ENCODE assay signal across 10 cellular contexts in the genomic region with DNA sequence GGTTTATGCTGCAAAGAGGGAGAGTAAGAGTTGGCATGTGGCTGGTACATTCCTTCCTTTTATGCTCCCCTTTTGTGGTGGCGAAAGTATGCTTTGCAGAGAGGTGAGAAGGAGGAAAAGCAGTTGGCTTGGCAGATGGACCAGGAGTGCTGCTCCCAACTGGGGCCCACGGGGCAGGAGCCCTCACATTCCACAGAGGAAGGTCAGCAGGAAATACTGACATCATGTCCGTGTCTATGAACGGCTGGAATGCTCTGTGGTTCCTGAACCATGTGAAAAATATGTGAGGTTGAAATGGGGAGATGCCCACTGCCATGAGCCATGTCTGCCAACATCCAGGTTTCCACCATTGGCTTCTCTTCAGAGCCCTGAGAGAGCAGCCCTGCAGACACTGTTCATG. TPM values are rescaled to one million over a fixed set of nuclear protein-coding genes. Genes with fewer than 3 reads are reported as not detected.
DNase-seq lines count a peak whose midpoint lies in the region; ATAC-seq and TF ChIP-seq lines count a peak whose summit lies in the region.
"Had no signal": no experiment of that assay in that cellular context is flagged by ENCODE, and none has a peak within 500 bp of the region (broad histone marks: within the 10 kb centered on the region; RNA-seq: fewer than 3 reads in every experiment).

No MANE protein-coding gene starts in this region.

- H3K4me3 Mint-ChIP-seq in activated CD4-positive, alpha-beta T cell treated with anti-CD3 and anti-CD28 coated beads, Interleukin-2, amount 10 ng/mL, durations not matched to agents 24 days and 14 days, result no peak overlapping the region
- H3K4me3 Mint-ChIP-seq in activated T-cell treated with anti-CD3 and anti-CD28 coated beads, Interleukin-2, amount 50 U/mL, for 72 hours, result no peak overlapping the region
- H3K4me3 Mint-ChIP-seq: stimulated activated naive CD8-positive, alpha-beta T cell treated with anti-CD3 and anti-CD28 coated beads, Interleukin-15, Interleukin-2, amounts not matched to agents 100 ng/mL and 50 ng/mL, for 24 hours had no signal

- no peak overlapping the region for H3K27ac Mint-ChIP-seq in activated CD4-positive, alpha-beta T cell treated with anti-CD3 and anti-CD28 coated beads, Interleukin-2, amount 10 ng/mL, durations not matched to agents 24 days and 14 days
- H3K27ac Mint-ChIP-seq in activated T-cell treated with anti-CD3 and anti-CD28 coated beads, Interleukin-2, amount 50 U/mL, for 72 hours, result no peak overlapping the region
- H3K27ac Mint-ChIP-seq: stimulated activated naive CD8-positive, alpha-beta T cell treated with anti-CD3 and anti-CD28 coated beads, Interleukin-15, Interleukin-2, amounts not matched to agents 100 ng/mL and 50 ng/mL, for 24 hours had no signal

- no peaks in the 10 kb centered on the region for H4K20me1 ChIP-seq in hepatocyte (ENCODE audit: insufficient read depth, poor library complexity, severe bottlenecking)

- intact Hi-C loops in activated CD4-positive, alpha-beta T cell treated with anti-CD3 and anti-CD28 coated beads, Interleukin-2, amount 10 ng/mL, durations not matched to agents 24 days and 14 days (cut with micrococcal nuclease), result no loop called here
- intact Hi-C loops in left cardiac atrium (cut with DNase I), result no loop called here
- intact Hi-C loops in thyroid gland (cut with DNase I), result no loop called here

- H3K27me3 ChIP-seq in adipocyte (replicated peaks; ENCODE audit: control insufficient read depth, insufficient read depth, low read length), result no peaks in the 10 kb centered on the region
- H3K27me3 ChIP-seq in thyroid gland, result no peaks in the 10 kb centered on the region
- H3K27me3 ChIP-seq in hepatocyte, result no peaks in the 10 kb centered on the region

- peaks cover 40% of the 10 kb centered on the region for H3K27me3 Mint-ChIP-seq in activated CD4-positive, alpha-beta T cell treated with anti-CD3 and anti-CD28 coated beads, Interleukin-2, amount 10 ng/mL, durations not matched to agents 24 days and 14 days
- peaks cover 31% of the 10 kb centered on the region for H3K27me3 Mint-ChIP-seq in activated T-cell treated with anti-CD3 and anti-CD28 coated beads, Interleukin-2, amount 50 U/mL, for 72 hours (ENCODE audit: low read depth)

- no peaks in the 10 kb centered on the region for H3K79me2 ChIP-seq in hepatocyte

- no peaks in the 10 kb centered on the region for H3K9me2 ChIP-seq in hepatocyte (replicated peaks; ENCODE audit: insufficient read depth)

- no peak overlapping the region for H3K4me2 ChIP-seq in hepatocyte

- DNase-seq in activated CD4-positive, alpha-beta T cell treated with anti-CD3 and anti-CD28 coated beads, Interleukin-2, amount 10 ng/mL, durations not matched to agents 24 days and 14 days, result peak; percentile 32
- no peak for DNase-seq in activated CD4-positive, alpha-beta T cell treated with anti-CD3 and anti-CD28 coated beads, Interleukin-2, amount 50 U/mL, for 4 hours
- DNase-seq in adipocyte (ENCODE audit: low read depth), result peak; percentile 78
- DNase-seq in left cardiac atrium, result no peak
- no peak for DNase-seq in thyroid gland
- DNase-seq in hepatocyte (ENCODE audit: low spot score), result no peak
- no peak for DNase-seq in activated T-cell treated with anti-CD3 and anti-CD28 coated beads, Interleukin-2, amount 50 U/mL, for 72 hours
- no peak for DNase-seq in NCI-H1048 (lab: John Stamatoyannopoulos, UW)

- peak overlapping the region; percentile 44 for H3K9ac ChIP-seq in adipocyte (ENCODE audit: low read length)

- H3K9me3 Mint-ChIP-seq in activated CD4-positive, alpha-beta T cell treated with anti-CD3 and anti-CD28 coated beads, Interleukin-2, amount 10 ng/mL, durations not matched to agents 24 days and 14 days, result no peaks in the 10 kb centered on the region
- no peaks in the 10 kb centered on the region for H3K9me3 Mint-ChIP-seq in activated T-cell treated with anti-CD3 and anti-CD28 coated beads, Interleukin-2, amount 50 U/mL, for 72 hours
- H3K9me3 Mint-ChIP-seq: stimulated activated naive CD8-positive, alpha-beta T cell treated with anti-CD3 and anti-CD28 coated beads, Interleukin-15, Interleukin-2, amounts not matched to agents 100 ng/mL and 50 ng/mL, for 24 hours had no signal

- no peak for TF ChIP-seq POLR2A in thyroid gland (IDR thresholded peaks at IDR 0.05)

- H2AFZ ChIP-seq in hepatocyte, result no peak overlapping the region

- H3K27ac ChIP-seq in thyroid gland, result peak overlapping the region; percentile 47 to 72 (median 53)
- H3K27ac ChIP-seq in hepatocyte, result no peak overlapping the region
- H3K27ac ChIP-seq: skin epidermis had no signal

- H3K4me1 ChIP-seq in adipocyte (ENCODE audit: control insufficient read depth, insufficient read depth, low read length) (peaks cover 32% of the 10 kb centered on the region), thyroid gland (peaks cover 18 to 21% of the 10 kb centered on the region in 2 donors), hepatocyte (ENCODE audit: insufficient read depth) (no peaks in the 10 kb centered on the region)

- peak; percentile 82 to 83 for ATAC-seq in left cardiac atrium
- ATAC-seq in activated T-cell treated with anti-CD3 and anti-CD28 coated beads, Interleukin-2, amount 50 U/mL, for 72 hours (replicated peaks in 1 of 2), result no peak

- H3K36me3 ChIP-seq in adipocyte (ENCODE audit: control insufficient read depth, insufficient read depth, low read length, severe bottlenecking) (no peaks in the 10 kb centered on the region), thyroid gland (no peaks in the 10 kb centered on the region), hepatocyte (replicated peaks; ENCODE audit: insufficient read depth, low read depth) (no peaks in the 10 kb centered on the region)

- H3K36me3 Mint-ChIP-seq in activated CD4-positive, alpha-beta T cell treated with anti-CD3 and anti-CD28 coated beads, Interleukin-2, amount 10 ng/mL, durations not matched to agents 24 days and 14 days (ENCODE audit: low read depth), result no peaks in the 10 kb centered on the region
- H3K36me3 Mint-ChIP-seq in activated T-cell treated with anti-CD3 and anti-CD28 coated beads, Interleukin-2, amount 50 U/mL, for 72 hours (ENCODE audit: insufficient read depth in 2 of 2), result peaks cover 0 to 4% of the 10 kb centered on the region in 2 donors

- H3K4me3 ChIP-seq in adipocyte (ENCODE audit: low read length), result no peak overlapping the region
- H3K4me3 ChIP-seq in thyroid gland (replicated peaks in 1 of 3), result no peak overlapping the region
- H3K4me3 ChIP-seq in hepatocyte, result no peak overlapping the region
- H3K4me3 ChIP-seq: skin epidermis had no signal

- H3K4me1 Mint-ChIP-seq in activated CD4-positive, alpha-beta T cell treated with anti-CD3 and anti-CD28 coated beads, Interleukin-2, amount 10 ng/mL, durations not matched to agents 24 days and 14 days, result no peaks in the 10 kb centered on the region
- no peaks in the 10 kb centered on the region for H3K4me1 Mint-ChIP-seq in activated T-cell treated with anti-CD3 and anti-CD28 coated beads, Interleukin-2, amount 50 U/mL, for 72 hours (ENCODE audit: low read depth)

- TF ChIP-seq CTCF in thyroid gland (IDR thresholded peaks at IDR 0.05) (no peak), hepatocyte (IDR thresholded peaks at IDR 0.05; ENCODE audit: poor library complexity) (no peak)

- peaks cover 13% of the 10 kb centered on the region for H3K9me3 ChIP-seq in adipocyte (ENCODE audit: control insufficient read depth, low read length)
- H3K9me3 ChIP-seq in thyroid gland, result no peaks in the 10 kb centered on the region
- H3K9me3 ChIP-seq in hepatocyte (ENCODE audit: low read depth), result no peaks in the 10 kb centered on the region

- WGBS in thyroid gland, 2 donors, result 64 to 67% methylated on average over 4 of the region's 4 CpGs
- WGBS in hepatocyte (ENCODE audit: low lambda C conversion rate, missing lambda C conversion rate), result 73% methylated on average over 4 of the region's 4 CpGs

RNA-seq across cellular contexts. Expression of a gene that starts 33.3 kb away (rescaled TPM):
- total RNA-seq in activated CD4-positive, alpha-beta T cell treated with anti-CD3 and anti-CD28 coated beads, Interleukin-2, amount 10 ng/mL, durations not matched to agents 24 days and 14 days, result 0.17 and 0.54 TPM in 2 replicates
- total RNA-seq in left cardiac atrium (100 to 1,000 TPM; 165 to 175 TPM), thyroid gland (100 to 1,000 TPM; 145 to 197 (median 173) TPM), hepatocyte (62.5 and 70.0 TPM in 2 replicates)
- 146 and 163 TPM in 2 replicates for polyA plus RNA-seq in hepatocyte
- 1 to 10 TPM in 1 of 2 donors, under 1 TPM in 1; 0.46 to 1.5 TPM for total RNA-seq in activated T-cell treated with anti-CD3 and anti-CD28 coated beads, Interleukin-2, amount 50 U/mL, for 72 hours

Comparison
In these comparisons a context has a peak if more than half of its experiments do, and no peak if none do; other contexts are left out.
1. DNase-seq: peak in activated CD4-positive, alpha-beta T cell treated with anti-CD3 and anti-CD28 coated beads, Interleukin-2, amount 10 ng/mL, durations not matched to agents 24 days and 14 days (single experiment) and adipocyte (single experiment); none in activated CD4-positive, alpha-beta T cell treated with anti-CD3 and anti-CD28 coated beads, Interleukin-2, amount 50 U/mL, for 4 hours (0 of 2), left cardiac atrium (single experiment), thyroid gland (0 of 2), hepatocyte (single experiment), activated T-cell treated with anti-CD3 and anti-CD28 coated beads, Interleukin-2, amount 50 U/mL, for 72 hours (0 of 2) and NCI-H1048 (single experiment).
2. ATAC-seq: peak in left cardiac atrium (2 of 2); none in activated T-cell treated with anti-CD3 and anti-CD28 coated beads, Interleukin-2, amount 50 U/mL, for 72 hours (0 of 2).
3. RNA of a gene that starts 33.3 kb away (total RNA-seq): 145 to 197 TPM in thyroid gland, 165 to 175 TPM in left cardiac atrium and 62.5 to 70.0 TPM in hepatocyte; 0.46 to 1.5 TPM in activated T-cell treated with anti-CD3 and anti-CD28 coated beads, Interleukin-2, amount 50 U/mL, for 72 hours and 0.17 to 0.54 TPM in activated CD4-positive, alpha-beta T cell treated with anti-CD3 and anti-CD28 coated beads, Interleukin-2, amount 10 ng/mL, durations not matched to agents 24 days and 14 days; every median in the first group is over 10 times any median in the second.